In genomic region chr2:203535078-203535783, GRCh38 we compare ENCODE assay signal across 8 cellular contexts. TPM values are rescaled to one million over a fixed set of nuclear protein-coding genes. Genes with fewer than 3 reads are reported as not detected.
DNase-seq lines count a peak whose midpoint lies in the region; ATAC-seq and TF ChIP-seq lines count a peak whose summit lies in the region.

Gene RAPH1 (minus strand): TSS chr2:203535301. CDS start chr2:203495353, 39,948 bp downstream.

- DNase-seq in KBM-7 (peak; percentile 30), RPMI8226 (peak; percentile 88), activated gamma-delta T cell (lab: John Stamatoyannopoulos, UW) (peak; percentile 34), fibroblast of the aortic adventitia (ENCODE audit: low read depth) (peak; percentile 80)
- peak; percentile 69 for DNase-seq in natural killer cell treated with Interleukin-12 subunit alpha and Interleukin-12 subunit beta and Interleukin-15 and Interleukin-18, amount 100 ng/mL, for 72 hours (ENCODE audit: low spot score)
- peak; percentile 23 to 53 (median 34) for DNase-seq in stimulated activated naive CD4-positive, alpha-beta T cell (lab: John Stamatoyannopoulos, UW)

- H3K27ac Mint-ChIP-seq in natural killer cell treated with Interleukin-12 subunit alpha and Interleukin-12 subunit beta and Interleukin-15 and Interleukin-18, amount 100 ng/mL, for 72 hours, result no peak within 1 kb of the TSS

- peak within 1 kb of the TSS; percentile 60 to 98 (median 76) for H3K4me3 ChIP-seq in BLaER1 treated with 17β-estradiol and CSF1 and Interleukin-3, amounts not matched to agents 10 nM and 100 nM
- H3K4me3 ChIP-seq in fibroblast of the aortic adventitia (ENCODE audit: low read depth, low read length), result peak within 1 kb of the TSS; percentile 67

- H3K27ac ChIP-seq in BLaER1 treated with 17β-estradiol and CSF1 and Interleukin-3, amounts not matched to agents 10 nM and 100 nM, result peak within 1 kb of the TSS; percentile 6 to 91 (median 52); a peak in 19 of 22 replicates

- peaks cover 46 to 73% of the 10 kb centered on the region in 2 donors for H3K27me3 Mint-ChIP-seq in natural killer cell treated with Interleukin-12 subunit alpha and Interleukin-12 subunit beta and Interleukin-15 and Interleukin-18, amount 100 ng/mL, for 72 hours

- H3K4me1 Mint-ChIP-seq in natural killer cell treated with Interleukin-12 subunit alpha and Interleukin-12 subunit beta and Interleukin-15 and Interleukin-18, amount 100 ng/mL, for 72 hours (ENCODE audit: low read depth in 2 of 2), result peaks cover 10 to 16% of the 10 kb centered on the region in 2 donors

- TF ChIP-seq CTCF in fibroblast of the aortic adventitia (IDR thresholded peaks at IDR 0.05; ENCODE audit: insufficient read depth, low read length), result no peak

- H3K4me3 Mint-ChIP-seq in natural killer cell treated with Interleukin-12 subunit alpha and Interleukin-12 subunit beta and Interleukin-15 and Interleukin-18, amount 100 ng/mL, for 72 hours, result peak within 1 kb of the TSS; percentile 77

- peaks cover 12% of the 10 kb centered on the region for H3K36me3 Mint-ChIP-seq in natural killer cell treated with Interleukin-12 subunit alpha and Interleukin-12 subunit beta and Interleukin-15 and Interleukin-18, amount 100 ng/mL, for 72 hours

- peak within 1 kb of the TSS; percentile 82 to 100 (median 96) for H3K4me2 ChIP-seq in BLaER1 treated with 17β-estradiol and CSF1 and Interleukin-3, amounts not matched to agents 10 nM and 100 nM

- in situ Hi-C loops in KBM-7 (cut with MboI; ENCODE audit: low pct_unique_long_range_greater_than_20kb, low sequenced_read_pairs), result no loop called here

- H3K9me3 Mint-ChIP-seq in natural killer cell treated with Interleukin-12 subunit alpha and Interleukin-12 subunit beta and Interleukin-15 and Interleukin-18, amount 100 ng/mL, for 72 hours, result peaks cover 13% of the 10 kb centered on the region

- H3K9ac ChIP-seq in BLaER1 treated with 17β-estradiol and CSF1 and Interleukin-3, amounts not matched to agents 10 nM and 100 nM, result peak within 1 kb of the TSS; percentile 46 to 92 (median 68)

- peaks cover 19 to 34% (median 26%) of the 10 kb centered on the region in 11 experiments for H3K9me3 ChIP-seq in BLaER1 treated with 17β-estradiol and CSF1 and Interleukin-3, amounts not matched to agents 10 nM and 100 nM (replicated peaks in 1 of 11)

- H4K20me1 ChIP-seq in BLaER1 treated with 17β-estradiol and CSF1 and Interleukin-3, amounts not matched to agents 10 nM and 100 nM, result peaks cover 0 to 40% (median 10%) of the 10 kb centered on the region in 11 experiments; a peak in 13 of 22 replicates

- peaks cover 18 to 81% (median 65%) of the 10 kb centered on the region in 11 experiments; a peak in 21 of 22 replicates for H3K27me3 ChIP-seq in BLaER1 treated with 17β-estradiol and CSF1 and Interleukin-3, amounts not matched to agents 10 nM and 100 nM

- ATAC-seq in GM21360 (IDR thresholded peaks at IDR 0.05; ENCODE audit: unreplicated experiment), result peak; percentile 85
- ATAC-seq in natural killer cell treated with Interleukin-12 subunit alpha and Interleukin-12 subunit beta and Interleukin-15 and Interleukin-18, amount 100 ng/mL, for 72 hours, result peak; percentile 89 to 93

- H3K4me1 ChIP-seq in BLaER1 treated with 17β-estradiol and CSF1 and Interleukin-3, amounts not matched to agents 10 nM and 100 nM, result peaks cover 14 to 46% (median 23%) of the 10 kb centered on the region in 10 experiments; a peak in 19 of 20 replicates

- peaks cover 0 to 6% (median 0%) of the 10 kb centered on the region in 11 experiments; a peak in 1 of 22 replicates for H3K36me3 ChIP-seq in BLaER1 treated with 17β-estradiol and CSF1 and Interleukin-3, amounts not matched to agents 10 nM and 100 nM

RNA-seq across cellular contexts. Expression of gene RAPH1, which starts in this region (rescaled TPM):
- 16.5 and 18.8 TPM in 2 replicates for total RNA-seq in fibroblast of the aortic adventitia (ENCODE audit: low replicate concordance)
- total RNA-seq in natural killer cell treated with Interleukin-12 subunit alpha and Interleukin-12 subunit beta and Interleukin-15 and Interleukin-18, amount 100 ng/mL, for 72 hours, result 1 to 10 TPM in 1 of 2 donors, under 1 TPM in 1; 0.92 to 1.0 TPM

Comparison
In these comparisons a context has a peak if more than half of its experiments do, and no peak if none do; other contexts are left out.
1. Peak in every context shown above with its lines: DNase-seq, ATAC-seq, H3K4me3 ChIP-seq and H3K27ac ChIP-seq.
2. DNase-seq: peak in every context shown above with its lines; median percentile 88 in RPMI8226; 80 in fibroblast of the aortic adventitia; 69 in natural killer cell treated with Interleukin-12 subunit alpha and Interleukin-12 subunit beta and Interleukin-15 and Interleukin-18, amount 100 ng/mL, for 72 hours; 34 in stimulated activated naive CD4-positive, alpha-beta T cell; 34 in activated gamma-delta T cell; 30 in KBM-7.